26 cellular contexts compared by ENCODE assay signal in the genomic region with DNA sequence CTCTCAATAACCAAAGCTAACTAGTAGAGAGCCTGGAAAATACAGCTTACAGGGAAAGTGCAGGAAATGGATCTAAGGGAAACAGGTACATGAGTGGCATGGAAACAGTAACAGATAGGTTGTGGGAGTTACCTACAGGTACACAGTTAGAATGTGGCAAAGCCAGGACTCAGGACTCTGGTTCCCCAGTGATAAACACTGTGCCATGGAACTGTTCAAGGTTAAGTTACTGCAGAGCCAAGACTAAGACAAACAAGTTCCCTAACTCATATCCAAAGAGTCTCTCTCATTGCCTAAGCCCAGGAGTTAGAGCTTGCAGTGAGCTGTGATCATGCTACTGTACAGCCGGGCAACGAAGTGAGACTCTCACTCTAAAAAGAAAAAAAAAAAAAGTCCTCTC.
"Had no signal": no experiment of that assay in that cellular context is flagged by ENCODE, and none has a peak within 500 bp of the region (broad histone marks: within the 10 kb centered on the region; RNA-seq: fewer than 3 reads in every experiment).

No MANE protein-coding gene starts in this region.

- DNase-seq: colonic mucosa; effector CD8-positive, alpha-beta T cell; endodermal cell; foreskin keratinocyte; heart left ventricle; left cardiac atrium; left lung; mesendoderm; midbrain; naive thymus-derived CD4-positive, alpha-beta T cell; nephron progenitor cell; occipital lobe; ovary; right lobe of liver; small intestine; stimulated activated CD4-positive, alpha-beta T cell treated with anti-CD3 and anti-CD28 coated beads, Interleukin-15, amount 100 ng/mL, for 24 hours; stimulated activated CD4-positive, alpha-beta T cell treated with anti-CD3 and anti-CD28 coated beads, Interleukin-2, amount 100 ng/mL, for 48 hours; stimulated activated naive CD4-positive, alpha-beta T cell; stomach; thyroid gland; trophoblast cell had no signal

- H3K9me3 ChIP-seq: colonic mucosa, esophagus muscularis mucosa, gastroesophageal sphincter, heart left ventricle, left lung, ovary, right lobe of liver, stomach, thyroid gland, vagina had no signal

- H3K36me3 ChIP-seq: colonic mucosa, ovary had no signal

- H3K4me1 ChIP-seq: colonic mucosa, thyroid gland had no signal

- ATAC-seq: foreskin keratinocyte; gastroesophageal sphincter; heart left ventricle; left cardiac atrium; left lung; naive thymus-derived CD4-positive, alpha-beta T cell had no signal

- H3K4me3 ChIP-seq: colonic mucosa, esophagus muscularis mucosa, gastroesophageal sphincter, heart left ventricle, hepatocyte, left lung, ovary, right lobe of liver, stomach, thyroid gland, vagina had no signal

- H3K27me3 ChIP-seq: colonic mucosa, esophagus muscularis mucosa, foreskin keratinocyte, gastroesophageal sphincter, heart left ventricle, hepatocyte, left lung, ovary, right lobe of liver, stomach, thyroid gland, vagina had no signal

- H3K27ac ChIP-seq: colonic mucosa, esophagus muscularis mucosa, foreskin keratinocyte, gastroesophageal sphincter, heart left ventricle, hepatocyte, ovary, right lobe of liver, stomach, thyroid gland, vagina had no signal

- H3K4me1 Mint-ChIP-seq: endodermal cell, nephron progenitor cell had no signal

- H3K27me3 Mint-ChIP-seq: dendritic cell treated with granulocyte-macrophage colony-stimulating factor and Interleukin-4, amounts not matched to agents 40 ng/mL and 50 ng/mL, for 4 days; naive thymus-derived CD4-positive, alpha-beta T cell had no signal

- H2AFZ ChIP-seq: hepatocyte had no signal

- H3K27ac Mint-ChIP-seq: dendritic cell treated with granulocyte-macrophage colony-stimulating factor and Interleukin-4, amounts not matched to agents 40 ng/mL and 50 ng/mL, for 4 days; endodermal cell had no signal

- H3K4me2 ChIP-seq: hepatocyte had no signal

- H3K4me3 Mint-ChIP-seq: dendritic cell treated with granulocyte-macrophage colony-stimulating factor and Interleukin-4, amounts not matched to agents 40 ng/mL and 50 ng/mL, for 4 days; endodermal cell; naive thymus-derived CD4-positive, alpha-beta T cell; nephron progenitor cell had no signal

- H3K9me3 Mint-ChIP-seq: dendritic cell treated with granulocyte-macrophage colony-stimulating factor and Interleukin-4, amounts not matched to agents 40 ng/mL and 50 ng/mL, for 4 days; endodermal cell; naive thymus-derived CD4-positive, alpha-beta T cell; nephron progenitor cell had no signal
